ENCODE assay signal across 8 cellular contexts in genomic region chr2:224927671-224928173, GRCh38.
DNase-seq lines count a peak whose midpoint lies in the region; ATAC-seq lines count a peak whose summit lies in the region.

No MANE protein-coding gene starts in this region.

- 54% methylated on average over 7 of the region's 7 CpGs for WGBS in thymus

- ATAC-seq in left lobe of liver (peak; percentile 26), GM21367 (IDR thresholded peaks at IDR 0.05; ENCODE audit: unreplicated experiment) (no peak), HG02798 (IDR thresholded peaks at IDR 0.05; ENCODE audit: poor library complexity, unreplicated experiment) (no peak), HG03045 (IDR thresholded peaks at IDR 0.05; ENCODE audit: unreplicated experiment) (no peak)

- H3K27me3 ChIP-seq in thymus (ENCODE audit: control insufficient read depth, insufficient read depth): no peaks in the 10 kb centered on the region

- peaks cover 15% of the 10 kb centered on the region for H3K4me1 ChIP-seq in thymus (ENCODE audit: control insufficient read depth, insufficient read depth, low read length)

- H3K36me3 ChIP-seq in thymus (ENCODE audit: control insufficient read depth, insufficient read depth): peaks cover 10% of the 10 kb centered on the region

- no peaks in the 10 kb centered on the region for H3K9me3 ChIP-seq in thymus (ENCODE audit: control insufficient read depth)

- DNase-seq in NCI-H2081 (lab: John Stamatoyannopoulos, UW): peak; percentile 9 to 35
- DNase-seq in NCI-H2081 treated with DMSO at 0.1 percent for 48 hours (lab: John Stamatoyannopoulos, UW): no peak
- DNase-seq in activated T-cell treated with anti-CD3 and anti-CD28 coated beads, Interleukin-2, amount 50 U/mL, for 48 hours: peak; percentile 81 to 82
- DNase-seq in left lobe of liver (ENCODE audit: low spot score): no peak

- H3K4me3 ChIP-seq in thymus (ENCODE audit: low read length): no peak overlapping the region

- H3K27ac ChIP-seq in thymus (ENCODE audit: low read depth): peak overlapping the region; percentile 81

Comparison
In these comparisons a context has a peak if more than half of its experiments do, and no peak if none do; other contexts are left out.
1. DNase-seq: peak in NCI-H2081 (2 of 2) and activated T-cell treated with anti-CD3 and anti-CD28 coated beads, Interleukin-2, amount 50 U/mL, for 48 hours (2 of 2); none in NCI-H2081 treated with DMSO at 0.1 percent for 48 hours (single experiment) and left lobe of liver (single experiment).